8 cellular contexts compared by ENCODE assay signal in the genomic region with DNA sequence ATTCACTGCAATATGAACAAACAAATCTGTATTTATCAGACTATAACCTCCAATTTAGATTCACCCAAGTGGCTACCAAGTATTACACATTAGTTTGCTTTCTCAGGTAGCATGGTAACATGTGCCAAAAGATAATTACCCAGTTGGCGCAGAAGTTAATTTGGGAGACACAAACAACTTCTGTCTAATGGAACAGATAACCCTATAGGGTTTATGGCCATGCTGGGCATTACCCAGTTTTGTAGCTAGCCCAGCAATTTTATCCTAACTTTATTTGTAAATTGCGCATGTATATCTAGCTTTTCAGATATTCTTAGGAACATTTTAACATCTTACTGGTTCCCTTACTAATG. TPM values are rescaled to one million over a fixed set of nuclear protein-coding genes. Genes with fewer than 3 reads are reported as not detected.
DNase-seq lines count a peak whose midpoint lies in the region; ATAC-seq, FAIRE-seq and TF ChIP-seq lines count a peak whose summit lies in the region.

No MANE protein-coding gene starts in this region.

- peak overlapping the region; percentile 97 for H3K27ac Mint-ChIP-seq in T-helper 2 cell treated with Interferon-gamma antibody and Interleukin-4, amounts not matched to agents 5 μg/mL and 100 μg/mL, for 36 hours

- H3K4me3 ChIP-seq in skeletal muscle cell (ENCODE audit: low read depth, low read length), result peak overlapping the region; percentile 97

- H3K9me3 Mint-ChIP-seq in T-helper 2 cell treated with Interferon-gamma antibody and Interleukin-4, amounts not matched to agents 5 μg/mL and 100 μg/mL, for 36 hours, result no peaks in the 10 kb centered on the region

- ATAC-seq in HG02970 (IDR thresholded peaks at IDR 0.05; ENCODE audit: low FRiP score, unreplicated experiment) (no peak), GM18498 (IDR thresholded peaks at IDR 0.05; ENCODE audit: unreplicated experiment) (no peak)

- TF ChIP-seq POLR2A in GM12892 (IDR thresholded peaks at IDR 0.05; ENCODE audit: low read depth, low read length), result no peak

- FAIRE-seq in GM12892 (lab: Jason Lieb, UNC), result peak; percentile 84

- DNase-seq in GM12892 (ENCODE audit: insufficient read length) (no peak), glomerular visceral epithelial cell (ENCODE audit: extremely low spot score) (peak; percentile 9), skeletal muscle cell (ENCODE audit: low read depth) (no peak), NCI-H526 (lab: John Stamatoyannopoulos, UW) (no peak), NCI-H1092 (lab: John Stamatoyannopoulos, UW) (no peak)
- DNase-seq in T-helper 2 cell treated with Interferon-gamma antibody and Interleukin-4, amounts not matched to agents 5 μg/mL and 100 μg/mL, for 36 hours (ENCODE audit: low spot score), result no peak

- H3K36me3 Mint-ChIP-seq in T-helper 2 cell treated with Interferon-gamma antibody and Interleukin-4, amounts not matched to agents 5 μg/mL and 100 μg/mL, for 36 hours (ENCODE audit: low read depth), result peaks cover 39% of the 10 kb centered on the region

- H3K27me3 Mint-ChIP-seq in T-helper 2 cell treated with Interferon-gamma antibody and Interleukin-4, amounts not matched to agents 5 μg/mL and 100 μg/mL, for 36 hours (ENCODE audit: low read depth), result peaks cover 5% of the 10 kb centered on the region

- peak overlapping the region; percentile 95 for H3K4me3 Mint-ChIP-seq in T-helper 2 cell treated with Interferon-gamma antibody and Interleukin-4, amounts not matched to agents 5 μg/mL and 100 μg/mL, for 36 hours

- H3K4me1 Mint-ChIP-seq in T-helper 2 cell treated with Interferon-gamma antibody and Interleukin-4, amounts not matched to agents 5 μg/mL and 100 μg/mL, for 36 hours (ENCODE audit: low read depth), result peaks cover 21% of the 10 kb centered on the region

RNA-seq across cellular contexts. Expression of a gene that starts 0.8 kb away (rescaled TPM):
- polyA plus RNA-seq in GM12892 (2012; ENCODE audit: missing spikeins), result 675 TPM

RNA-seq across cellular contexts. Expression of a gene that starts 39.2 kb away (rescaled TPM):
- polyA plus RNA-seq in GM12892 (2012; ENCODE audit: missing spikeins), result 1.5 TPM
